11 cellular contexts compared by ENCODE assay signal in the genomic region with DNA sequence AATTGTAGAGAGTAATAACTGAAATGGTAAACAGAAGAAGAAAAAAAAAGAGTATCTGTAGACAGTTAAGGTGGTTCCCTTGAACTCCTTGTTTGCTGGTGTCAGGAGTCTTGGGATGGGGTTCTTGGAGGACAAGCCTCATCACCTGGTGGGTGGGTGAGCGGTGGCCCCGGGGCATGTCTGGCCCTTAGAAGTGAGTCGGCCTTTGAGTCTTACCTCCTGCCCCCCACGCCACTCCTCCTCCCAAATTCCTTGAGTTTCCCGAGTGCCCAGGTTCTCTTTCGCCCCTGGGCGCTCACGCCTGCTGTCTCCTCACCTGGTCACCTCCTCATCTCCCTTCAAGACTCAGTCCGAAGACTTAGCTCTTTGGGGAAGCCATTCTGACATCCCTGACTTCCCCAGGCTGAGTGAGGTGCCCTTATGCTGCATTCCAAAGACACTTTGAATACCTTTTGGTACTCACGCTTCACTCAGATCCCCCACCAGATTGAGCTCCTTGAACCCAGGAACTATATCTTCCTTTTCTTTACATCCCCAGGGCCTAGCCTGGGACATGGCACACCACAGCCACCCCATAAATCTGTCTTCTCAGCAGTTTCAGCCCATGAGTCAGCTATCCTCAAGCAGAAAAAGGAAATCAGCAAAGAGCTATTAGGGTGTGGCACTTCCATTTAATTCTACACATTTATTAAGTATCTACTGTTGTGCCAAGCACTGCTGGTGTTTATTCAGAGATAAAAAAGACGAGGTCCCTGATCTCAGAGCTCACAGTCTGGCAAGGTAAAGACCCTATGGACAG. TPM values are rescaled to one million over a fixed set of nuclear protein-coding genes. Genes with fewer than 3 reads are reported as not detected.
DNase-seq lines count a peak whose midpoint lies in the region; ATAC-seq and TF ChIP-seq lines count a peak whose summit lies in the region.
"Had no signal": no experiment of that assay in that cellular context is flagged by ENCODE, and none has a peak within 500 bp of the region (broad histone marks: within the 10 kb centered on the region; RNA-seq: fewer than 3 reads in every experiment).

No MANE protein-coding gene starts in this region.

- H2AFZ ChIP-seq in neural progenitor cell (replicated peaks) = no peak overlapping the region

- WGBS in aorta, 2 donors = 94% methylated on average over 11 of the region's 11 CpGs

- no peak overlapping the region for H3K4me3 Mint-ChIP-seq in neural progenitor cell
- H3K4me3 Mint-ChIP-seq: immature natural killer cell had no signal

- no peak overlapping the region for H3K4me3 ChIP-seq in neural progenitor cell
- no peak overlapping the region for H3K4me3 ChIP-seq in aorta (ENCODE audit: low read length in 2 of 2)
- H3K4me3 ChIP-seq: stomach had no signal

- ATAC-seq in GM21360 (IDR thresholded peaks at IDR 0.05; ENCODE audit: unreplicated experiment) (no peak), GM21723 (IDR thresholded peaks at IDR 0.05; ENCODE audit: unreplicated experiment) (no peak), aorta (ENCODE audit: low FRiP score) (no peak)

- peaks cover 25% of the 10 kb centered on the region for H3F3A ChIP-seq in neural progenitor cell (ENCODE audit: low read depth)

- no peaks in the 10 kb centered on the region for H3K27me3 Mint-ChIP-seq in neural progenitor cell (ENCODE audit: insufficient read depth, low read depth)

- H3K4me1 Mint-ChIP-seq in neural progenitor cell = peaks cover 44% of the 10 kb centered on the region

- H3K9me3 Mint-ChIP-seq in neural progenitor cell = no peaks in the 10 kb centered on the region
- H3K9me3 Mint-ChIP-seq: immature natural killer cell had no signal

- H3K36me3 ChIP-seq in neural progenitor cell = peaks cover 3% of the 10 kb centered on the region
- H3K36me3 ChIP-seq in aorta (ENCODE audit: control insufficient read depth in 1 of 2, insufficient read depth in 2 of 2, low read length in 1 of 2) = peaks cover 0 to 5% of the 10 kb centered on the region in 2 donors

- no peak overlapping the region for H3K9ac ChIP-seq in neural progenitor cell

- DNase-seq in GM03348 (ENCODE audit: low spot score) (peak; percentile 66), NOMO-1 treated with dmso at 0.1 percent for 144 hours (lab: John Stamatoyannopoulos, UW; ENCODE audit: unreplicated experiment) (peak; percentile 52), epithelial cell of prostate (ENCODE audit: low read depth, low spot score) (no peak), neural progenitor cell (ENCODE audit: low spot score) (no peak), LoVo (ENCODE audit: low spot score) (no peak), aorta (no peak)
- DNase-seq: immature natural killer cell, nucleus accumbens, stomach had no signal

- H3K27ac Mint-ChIP-seq in neural progenitor cell = peak overlapping the region; percentile 1

- H3K4me2 ChIP-seq in neural progenitor cell = no peak overlapping the region

- intact Hi-C loops in aorta (cut with DNase I) = no loop called here

- peaks cover 54% of the 10 kb centered on the region for H3K36me3 Mint-ChIP-seq in neural progenitor cell

- no peaks in the 10 kb centered on the region for H4K20me1 ChIP-seq in neural progenitor cell (ENCODE audit: low read depth)

- H3K4me1 ChIP-seq in neural progenitor cell (peaks cover 30% of the 10 kb centered on the region), aorta (ENCODE audit: control insufficient read depth in 1 of 2, insufficient read depth in 2 of 2, low read length in 2 of 2) (peaks cover 0 to 2% of the 10 kb centered on the region in 2 donors)

- H3K79me2 ChIP-seq in neural progenitor cell (ENCODE audit: low read depth) = no peaks in the 10 kb centered on the region

- no peaks in the 10 kb centered on the region for H3K27me3 ChIP-seq in neural progenitor cell
- no peaks in the 10 kb centered on the region for H3K27me3 ChIP-seq in aorta (ENCODE audit: control insufficient read depth in 1 of 2, insufficient read depth in 2 of 2, low read length in 1 of 2)
- H3K27me3 ChIP-seq: stomach had no signal

- H3K9me3 ChIP-seq in neural progenitor cell (ENCODE audit: low read depth) = no peaks in the 10 kb centered on the region
- H3K9me3 ChIP-seq in aorta (ENCODE audit: control insufficient read depth, low read length) = no peaks in the 10 kb centered on the region
- H3K9me3 ChIP-seq: stomach had no signal

- H3K27ac ChIP-seq in epithelial cell of prostate (peak overlapping the region; percentile 39), neural progenitor cell (no peak overlapping the region), aorta (ENCODE audit: low read depth in 1 of 2, low read length in 2 of 2) (no peak overlapping the region)

- no peak for TF ChIP-seq CTCF in neural progenitor cell (IDR thresholded peaks at IDR 0.05)

RNA-seq across cellular contexts. Expression of gene IKBKE, which starts 13.5 kb away (rescaled TPM):
- total RNA-seq in neural progenitor cell (ENCODE audit: low replicate concordance) = 0.26 and 2.7 TPM in 2 replicates
- total RNA-seq in aorta = 10 to 100 TPM in 1 of 2 donors, 1 to 10 TPM in 1; 5.9 to 10.3 TPM
- 1 to 10 TPM; 4.3 to 4.5 TPM for polyA plus RNA-seq in aorta

RNA-seq across cellular contexts. Expression of gene RASSF5, which starts 50.6 kb away (rescaled TPM):
- 0.19 and 0.43 TPM in 2 replicates for total RNA-seq in neural progenitor cell (ENCODE audit: low replicate concordance)
- 10 to 100 TPM; 14.8 to 18.2 TPM for total RNA-seq in aorta
- 1 to 10 TPM; 2.1 to 5.1 TPM for polyA plus RNA-seq in aorta

Comparison
In these comparisons a context has a peak if more than half of its experiments do, and no peak if none do; other contexts are left out.
1. DNase-seq: peak in GM03348 (single experiment) and NOMO-1 treated with dmso at 0.1 percent for 144 hours (single experiment); none in epithelial cell of prostate (single experiment), neural progenitor cell (single experiment), LoVo (single experiment) and aorta (0 of 2).
2. RNA of gene RASSF5, which starts 50.6 kb away (total RNA-seq): 14.8 to 18.2 TPM in aorta; 0.19 to 0.43 TPM in neural progenitor cell; every median in the first group is over 10 times any median in the second.